8 cellular contexts compared by ENCODE assay signal in genomic region chr17:50094753-50095616, GRCh38. TPM values are rescaled to one million over a fixed set of nuclear protein-coding genes. Genes with fewer than 3 reads are reported as not detected.
DNase-seq lines count a peak whose midpoint lies in the region; ATAC-seq lines count a peak whose summit lies in the region.

Gene PDK2 (plus strand): TSS chr17:50095351. CDS start chr17:50095436, 85 bp downstream.

- ATAC-seq in GM19372 (IDR thresholded peaks at IDR 0.05; ENCODE audit: low read depth, unreplicated experiment), result peak; percentile 91
- ATAC-seq in HG03521 (IDR thresholded peaks at IDR 0.05; ENCODE audit: unreplicated experiment), result peak; percentile 90
- ATAC-seq in left lobe of liver, result peak; percentile 89

- DNase-seq in C1 segment of cervical spinal cord (lab: John Stamatoyannopoulos, UW) (peak; percentile 74 to 97 (median 92)), NCI-H69 (lab: John Stamatoyannopoulos, UW) (peak; percentile 98), dedifferentiated amniotic fluid mesenchymal stem cell (ENCODE audit: extremely low spot score) (peak; percentile 96), left lobe of liver (ENCODE audit: low spot score) (peak; percentile 98)
- DNase-seq in activated CD4-positive, alpha-beta T cell treated with anti-CD3 and anti-CD28 coated beads, Interleukin-2, amount 50 U/mL, for 24 hours (ENCODE audit: low read depth in 1 of 2, low spot score in 1 of 2), result peak; percentile 86 to 91
- peak; percentile 94 to 96 for DNase-seq in stimulated activated CD4-positive, alpha-beta T cell treated with anti-CD3 and anti-CD28 coated beads, Interleukin-2, amount 100 ng/mL, for 24 hours

RNA-seq across cellular contexts. Expression of gene PDK2, which starts in this region (rescaled TPM):
- 52.0 TPM for total RNA-seq in left lobe of liver

Comparison
In these comparisons a context has a peak if more than half of its experiments do, and no peak if none do; other contexts are left out.
1. Peak in every context shown above with its lines: DNase-seq and ATAC-seq.